In the genomic region with DNA sequence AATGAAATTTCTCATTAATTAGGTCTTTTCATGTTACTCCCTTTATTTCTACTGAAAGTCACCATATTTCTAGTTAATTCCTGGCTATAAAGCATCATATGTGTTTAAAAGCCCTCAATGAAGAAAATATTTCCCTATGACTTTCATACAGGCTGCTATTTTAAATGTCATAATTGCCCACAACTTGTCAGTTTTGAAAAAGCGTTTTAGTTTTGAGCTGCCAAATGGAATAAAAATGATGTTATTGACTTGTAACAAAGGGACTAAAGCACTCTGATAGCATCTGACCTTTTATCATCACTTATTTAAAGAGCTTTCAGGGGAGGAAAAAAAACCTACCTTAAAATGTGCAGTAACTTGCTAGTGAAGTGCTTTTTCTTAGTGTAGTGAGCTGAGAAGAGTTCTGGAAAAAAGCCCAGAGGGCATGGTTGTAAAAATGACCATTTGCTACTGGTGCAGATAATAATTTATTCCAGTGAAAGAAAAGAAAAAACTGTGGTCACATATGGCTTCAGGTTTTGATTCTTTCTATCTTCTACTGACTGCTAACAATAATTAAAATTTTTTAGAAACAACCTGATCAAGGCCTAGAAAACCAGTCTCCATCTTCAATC, we compare ENCODE assay signal across 25 cellular contexts.
"Had no signal": no experiment of that assay in that cellular context is flagged by ENCODE, and none has a peak within 500 bp of the region (broad histone marks: within the 10 kb centered on the region; RNA-seq: fewer than 3 reads in every experiment).

No MANE protein-coding gene starts in this region.

- DNase-seq: activated CD4-positive, alpha-beta memory T cell treated with anti-CD3 and anti-CD28 coated beads, Interleukin-2, amount 10 ng/mL, durations not matched to agents 7 days and 5 days; activated CD4-positive, alpha-beta T cell treated with anti-CD3 and anti-CD28 coated beads for 48 hours; activated CD4-positive, CD25-positive, alpha-beta regulatory T cell; activated naive CD4-positive, alpha-beta T cell; activated naive CD8-positive, alpha-beta T cell treated with anti-CD3 and anti-CD28 coated beads, Interleukin-2, amount 10 ng/mL, durations not matched to agents 7 days and 5 days; activated T-cell treated with anti-CD3 and anti-CD28 coated beads, Interleukin-2, amount 50 U/mL, for 1 hour; amygdala; dorsolateral prefrontal cortex; endodermal cell; foreskin fibroblast; left colon; lower lobe of right lung; natural killer cell; pancreas; stimulated activated CD4-positive, alpha-beta T cell treated with anti-CD3 and anti-CD28 coated beads, Interleukin-4, amount 100 ng/mL, for 1 hour; stomach; upper lobe of left lung had no signal

- ATAC-seq: activated T-helper 17 cell treated with anti-CD3 and anti-CD28 coated beads, Interleukin-2, amount 50 U/mL, for 72 hours; left colon; lower lobe of right lung; natural killer cell; sciatic nerve; stimulated activated effector memory CD8-positive, alpha-beta T cell treated with anti-CD3 and anti-CD28 coated beads, Interleukin-12 subunit alpha, Interleukin-12 subunit beta, amount 100 ng/mL, for 72 hours had no signal

- H3K4me1 ChIP-seq: lower lobe of right lung, pancreas, stomach, upper lobe of left lung had no signal

- H2AFZ ChIP-seq: hepatocyte had no signal

- H3K4me3 ChIP-seq: dorsolateral prefrontal cortex, hepatocyte, lower lobe of right lung, pancreas, smooth muscle cell, stomach, upper lobe of left lung had no signal

- H3K27ac ChIP-seq: dorsolateral prefrontal cortex, epithelial cell of prostate, hepatocyte, lower lobe of right lung, neutrophil, pancreas, stomach, upper lobe of left lung had no signal

- H3K79me2 ChIP-seq: hepatocyte had no signal

- H3K27me3 ChIP-seq: dorsolateral prefrontal cortex, hepatocyte, neutrophil, pancreas, stomach, upper lobe of left lung had no signal

- H3K9me3 ChIP-seq: lower lobe of right lung, neutrophil, pancreas, stomach, upper lobe of left lung had no signal

- H3K36me3 ChIP-seq: lower lobe of right lung, neutrophil, pancreas, stomach, upper lobe of left lung had no signal

- FAIRE-seq: colon, pancreas had no signal

- H3K4me2 ChIP-seq: hepatocyte, smooth muscle cell had no signal
